In the genomic region with DNA sequence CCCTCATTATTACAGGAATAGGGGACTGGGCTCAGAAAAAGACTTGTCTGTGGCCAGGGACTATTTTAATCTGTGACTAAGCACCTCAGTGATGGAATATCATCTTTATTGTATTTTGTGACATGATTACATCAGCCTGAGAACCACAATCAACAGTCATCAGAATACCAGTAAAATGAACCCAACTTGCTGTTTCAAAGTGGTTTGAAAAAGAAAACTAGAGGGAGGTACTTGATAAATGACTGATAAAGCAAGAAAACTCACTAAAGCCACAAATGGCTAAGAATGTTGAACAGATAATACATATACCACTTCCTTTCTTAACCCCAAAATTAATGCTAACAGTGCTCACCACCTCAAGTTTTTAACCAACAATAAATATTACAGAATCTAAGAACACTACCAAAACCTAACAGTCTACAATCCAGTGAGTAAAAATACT, we compare ENCODE assay signal across 8 cellular contexts.
DNase-seq lines count a peak whose midpoint lies in the region; ATAC-seq and TF ChIP-seq lines count a peak whose summit lies in the region.

No MANE protein-coding gene starts in this region.

- peak; percentile 26 to 27 for DNase-seq in activated T-cell treated with anti-CD3 and anti-CD28 coated beads, Interleukin-2, amount 50 U/mL, for 72 hours
- DNase-seq in activated T-cell treated with anti-CD3 and anti-CD28 coated beads, Interleukin-2, amount 50 U/mL, for 1 hour, result no peak
- DNase-seq in activated CD8-positive, alpha-beta T cell treated with anti-CD3 and anti-CD28 coated beads for 36 hours, result peak; percentile 4
- no peak for DNase-seq in gastrocnemius medialis
- no peak for DNase-seq in GDM1 (lab: John Stamatoyannopoulos, UW)
- DNase-seq in sciatic nerve (ENCODE audit: low spot score), result no peak
- no peak for DNase-seq in HuH-7.5 (ENCODE audit: low spot score)

- H3K27me3 Mint-ChIP-seq in activated T-cell treated with anti-CD3 and anti-CD28 coated beads, Interleukin-2, amount 50 U/mL, for 72 hours (ENCODE audit: low read depth), result no peaks in the 10 kb centered on the region
- H3K27me3 Mint-ChIP-seq in activated CD8-positive, alpha-beta T cell treated with anti-CD3 and anti-CD28 coated beads for 36 hours, result no peaks in the 10 kb centered on the region

- H3K27ac Mint-ChIP-seq in activated T-cell treated with anti-CD3 and anti-CD28 coated beads, Interleukin-2, amount 50 U/mL, for 72 hours, result peak overlapping the region; percentile 95
- peak overlapping the region; percentile 79 for H3K27ac Mint-ChIP-seq in activated CD8-positive, alpha-beta T cell treated with anti-CD3 and anti-CD28 coated beads for 36 hours

- ATAC-seq in activated T-cell treated with anti-CD3 and anti-CD28 coated beads, Interleukin-2, amount 50 U/mL, for 72 hours (replicated peaks in 1 of 2), result peak; percentile 95
- peak; percentile 65 for ATAC-seq in HG03175 (IDR thresholded peaks at IDR 0.05; ENCODE audit: unreplicated experiment)
- ATAC-seq in activated CD8-positive, alpha-beta T cell treated with anti-CD3 and anti-CD28 coated beads for 36 hours, result peak; percentile 87
- ATAC-seq in gastrocnemius medialis, result peak; percentile 74 to 75
- ATAC-seq in sciatic nerve, result no peak

- H3K9me3 Mint-ChIP-seq in activated T-cell treated with anti-CD3 and anti-CD28 coated beads, Interleukin-2, amount 50 U/mL, for 72 hours, result peaks cover 0 to 4% of the 10 kb centered on the region in 2 donors
- no peaks in the 10 kb centered on the region for H3K9me3 Mint-ChIP-seq in activated CD8-positive, alpha-beta T cell treated with anti-CD3 and anti-CD28 coated beads for 36 hours

- H3K27ac ChIP-seq in gastrocnemius medialis, result peak overlapping the region in 1 of 4 donors; percentile 5

- no peaks in the 10 kb centered on the region for H3K9me3 ChIP-seq in gastrocnemius medialis

- intact Hi-C loops in activated CD8-positive, alpha-beta T cell treated with anti-CD3 and anti-CD28 coated beads for 36 hours (cut with micrococcal nuclease), result no loop called here
- intact Hi-C loops in gastrocnemius medialis (cut with DNase I; ENCODE audit: low total_unique reads), result no loop called here
- intact Hi-C loops in sciatic nerve (cut with DNase I), result no loop called here

- in situ Hi-C loops in gastrocnemius medialis (cut with MboI; ENCODE audit: low sequenced_read_pairs in 4 of 4), result no loop called here

- no peak for TF ChIP-seq POLR2A in gastrocnemius medialis (IDR thresholded peaks at IDR 0.05)

- TF ChIP-seq CTCF in activated CD8-positive, alpha-beta T cell treated with anti-CD3 and anti-CD28 coated beads for 36 hours (IDR thresholded peaks at IDR 0.05), result no peak
- no peak for TF ChIP-seq CTCF in gastrocnemius medialis (IDR thresholded peaks at IDR 0.05 in 4 of 5, conservative IDR thresholded peaks at IDR 0.05 in 1 of 5)

- H3K4me1 Mint-ChIP-seq in activated T-cell treated with anti-CD3 and anti-CD28 coated beads, Interleukin-2, amount 50 U/mL, for 72 hours (ENCODE audit: low read depth), result peaks cover 41% of the 10 kb centered on the region
- peaks cover 41% of the 10 kb centered on the region for H3K4me1 Mint-ChIP-seq in activated CD8-positive, alpha-beta T cell treated with anti-CD3 and anti-CD28 coated beads for 36 hours (ENCODE audit: low read depth)

- peaks cover 0 to 22% of the 10 kb centered on the region in 2 donors for H3K4me1 ChIP-seq in gastrocnemius medialis

- H3K4me3 Mint-ChIP-seq in activated T-cell treated with anti-CD3 and anti-CD28 coated beads, Interleukin-2, amount 50 U/mL, for 72 hours, result peak overlapping the region; percentile 48 to 79
- H3K4me3 Mint-ChIP-seq in activated CD8-positive, alpha-beta T cell treated with anti-CD3 and anti-CD28 coated beads for 36 hours, result no peak overlapping the region

- no peaks in the 10 kb centered on the region for H3K27me3 ChIP-seq in gastrocnemius medialis

- POLR2A ChIA-PET in activated CD8-positive, alpha-beta T cell treated with anti-CD3 and anti-CD28 coated beads for 36 hours (lab: Charles Lee), result interaction anchor here (0.7 to 1.5 kb wide), 2 partner anchors 172 to 551 kb away, joined by 3 to 4 read pairs; partner anchors contain the start of gene FCHSD2

- peaks cover 5 to 20% of the 10 kb centered on the region in 2 donors for H3K36me3 Mint-ChIP-seq in activated T-cell treated with anti-CD3 and anti-CD28 coated beads, Interleukin-2, amount 50 U/mL, for 72 hours (ENCODE audit: insufficient read depth in 2 of 2)
- peaks cover 5% of the 10 kb centered on the region for H3K36me3 Mint-ChIP-seq in activated CD8-positive, alpha-beta T cell treated with anti-CD3 and anti-CD28 coated beads for 36 hours (ENCODE audit: low read depth)

- no peak overlapping the region for H3K4me3 ChIP-seq in gastrocnemius medialis

- H3K36me3 ChIP-seq in gastrocnemius medialis, result no peaks in the 10 kb centered on the region

- CTCF ChIA-PET in activated CD8-positive, alpha-beta T cell treated with anti-CD3 and anti-CD28 coated beads for 36 hours (lab: Charles Lee), result interaction anchor here (1.2 kb wide), 1 partner anchor 14 kb away, joined by 3 read pairs; no protein-coding TSS in a partner anchor

Comparison
In these comparisons a context has a peak if more than half of its experiments do, and no peak if none do; other contexts are left out.
1. DNase-seq: peak in activated T-cell treated with anti-CD3 and anti-CD28 coated beads, Interleukin-2, amount 50 U/mL, for 72 hours (2 of 2) and activated CD8-positive, alpha-beta T cell treated with anti-CD3 and anti-CD28 coated beads for 36 hours (single experiment); none in activated T-cell treated with anti-CD3 and anti-CD28 coated beads, Interleukin-2, amount 50 U/mL, for 1 hour (single experiment), gastrocnemius medialis (0 of 2), GDM1 (single experiment), sciatic nerve (single experiment) and HuH-7.5 (single experiment).